8 cellular contexts compared by ENCODE assay signal in genomic region chr2:91478941-91479718, GRCh38.
DNase-seq lines count a peak whose midpoint lies in the region; ATAC-seq and TF ChIP-seq lines count a peak whose summit lies in the region.
"Not testable (repeated sequence)": the region's sequence is repeated elsewhere in the genome, so short reads cannot be mapped to it uniquely, and the experiment has no call there.

No MANE protein-coding gene starts in this region.

- ATAC-seq in GM23338; left ventricle myocardium superior; naive B cell (ENCODE audit: low read depth in 2 of 2): not testable (repeated sequence)

- not testable (repeated sequence) for H2AFZ ChIP-seq in GM23338

- H3K36me3 Mint-ChIP-seq in GM23338 (ENCODE audit: low read depth); activated naive CD4-positive, alpha-beta T cell treated with anti-CD3 and anti-CD28 coated beads, Interleukin-2, amount 50 U/mL, for 24 hours; naive B cell: not testable (repeated sequence)

- H3K9me3 Mint-ChIP-seq in GM23338: peaks cover 22% of the 10 kb centered on the region
- H3K9me3 Mint-ChIP-seq in activated naive CD4-positive, alpha-beta T cell treated with anti-CD3 and anti-CD28 coated beads, Interleukin-2, amount 50 U/mL, for 24 hours; naive B cell: not testable (repeated sequence)

- H3K27me3 ChIP-seq in A673 (replicated peaks; ENCODE audit: insufficient read depth, low read depth, low read length, poor library complexity) (peaks cover 35% of the 10 kb centered on the region), GM23338 (ENCODE audit: insufficient read depth) (peaks cover 48% of the 10 kb centered on the region), ectodermal cell (ENCODE audit: control insufficient read depth, insufficient read depth, low read length, poor library complexity, severe bottlenecking) (peaks cover 38% of the 10 kb centered on the region), spleen (replicated peaks in 1 of 7) (peaks cover 6 to 59% (median 36%) of the 10 kb centered on the region in 7 donors)

- not testable (repeated sequence) for H3K36me3 ChIP-seq in A673 (ENCODE audit: insufficient read depth, low read length, poor library complexity, severe bottlenecking); GM23338 (ENCODE audit: insufficient read depth); ectodermal cell (ENCODE audit: control insufficient read depth, insufficient read depth, low read length); spleen

- DNase-seq in A673 (ENCODE audit: low spot score): peak; percentile 33
- DNase-seq in GM23338 (ENCODE audit: low spot score): peak; percentile 47
- peak; percentile 20 for DNase-seq in T follicular helper cell (ENCODE audit: low read depth)
- DNase-seq in left ventricle myocardium superior: peak; percentile 32
- DNase-seq in naive B cell: not testable (repeated sequence)
- DNase-seq in spleen: peak; percentile 74

- H3K4me3 ChIP-seq in A673 (ENCODE audit: low read depth, low read length, poor library complexity, severe bottlenecking): peak overlapping the region; percentile 38
- peak overlapping the region; percentile 60 for H3K4me3 ChIP-seq in GM23338
- peak overlapping the region; percentile 38 for H3K4me3 ChIP-seq in ectodermal cell (ENCODE audit: insufficient read depth, low read depth, low read length)
- peak overlapping the region in 5 of 8 donors; percentile 32 to 58 (median 42) for H3K4me3 ChIP-seq in spleen

- H3K4me1 Mint-ChIP-seq in GM23338: not testable (repeated sequence)
- peaks cover 12% of the 10 kb centered on the region for H3K4me1 Mint-ChIP-seq in activated naive CD4-positive, alpha-beta T cell treated with anti-CD3 and anti-CD28 coated beads, Interleukin-2, amount 50 U/mL, for 24 hours
- peaks cover 0 to 11% (median 9%) of the 10 kb centered on the region in 3 donors for H3K4me1 Mint-ChIP-seq in naive B cell

- not testable (repeated sequence) for H3K4me3 Mint-ChIP-seq in GM23338
- H3K4me3 Mint-ChIP-seq in activated naive CD4-positive, alpha-beta T cell treated with anti-CD3 and anti-CD28 coated beads, Interleukin-2, amount 50 U/mL, for 24 hours: peak overlapping the region; percentile 80
- H3K4me3 Mint-ChIP-seq in naive B cell: peak overlapping the region; percentile 74 to 92 (median 83)

- H3K4me1 ChIP-seq in A673 (ENCODE audit: insufficient read depth, low read length, poor library complexity, severe bottlenecking) (peaks cover 17% of the 10 kb centered on the region), spleen (peaks cover 7 to 23% (median 18%) of the 10 kb centered on the region in 6 donors)
- H3K4me1 ChIP-seq in GM23338 (ENCODE audit: insufficient read depth); ectodermal cell (ENCODE audit: control insufficient read depth, insufficient read depth, low read length): not testable (repeated sequence)

- H4K20me1 ChIP-seq in GM23338 (replicated peaks; ENCODE audit: insufficient read depth): not testable (repeated sequence)

- H3K9me2 ChIP-seq in GM23338 (ENCODE audit: insufficient read depth): not testable (repeated sequence)

- WGBS in ectodermal cell, 2 experiments: 8% methylated on average over 51 to 54 of the region's 61 CpGs
- 3 to 8% (median 4%) methylated on average over 53 to 61 of the region's 61 CpGs for WGBS in spleen, 5 donors

- H3K27me3 Mint-ChIP-seq in GM23338 (ENCODE audit: insufficient read depth, low read depth, poor library complexity): peaks cover 14% of the 10 kb centered on the region
- peaks cover 15% of the 10 kb centered on the region for H3K27me3 Mint-ChIP-seq in activated naive CD4-positive, alpha-beta T cell treated with anti-CD3 and anti-CD28 coated beads, Interleukin-2, amount 50 U/mL, for 24 hours
- peaks cover 14 to 31% (median 15%) of the 10 kb centered on the region in 3 donors for H3K27me3 Mint-ChIP-seq in naive B cell

- not testable (repeated sequence) for TF ChIP-seq POLR2A in spleen (IDR thresholded peaks at IDR 0.05)

- TF ChIP-seq CTCF in A673 (conservative IDR thresholded peaks at IDR 0.05; ENCODE audit: low read depth, low read length); GM23338 (conservative IDR thresholded peaks at IDR 0.05; ENCODE audit: low read depth in 2 of 2); spleen (IDR thresholded peaks at IDR 0.05 in 8 of 11, conservative IDR thresholded peaks at IDR 0.05 in 3 of 11): not testable (repeated sequence)

- not testable (repeated sequence) for H3F3A ChIP-seq in GM23338 (replicated peaks; ENCODE audit: low read depth)

- not testable (repeated sequence) for H3K79me2 ChIP-seq in GM23338 (replicated peaks; ENCODE audit: insufficient read depth)

- not testable (repeated sequence) for H3K27ac Mint-ChIP-seq in GM23338
- peak overlapping the region; percentile 70 for H3K27ac Mint-ChIP-seq in activated naive CD4-positive, alpha-beta T cell treated with anti-CD3 and anti-CD28 coated beads, Interleukin-2, amount 50 U/mL, for 24 hours
- H3K27ac Mint-ChIP-seq in naive B cell: peak overlapping the region in 2 of 6 donors; percentile 81 to 96

- not testable (repeated sequence) for H3K27ac ChIP-seq in A673 (ENCODE audit: low read depth, low read length, poor library complexity, severe bottlenecking); GM23338 (ENCODE audit: low read depth); ectodermal cell (ENCODE audit: insufficient read depth, low read depth, low read length, poor library complexity, severe bottlenecking); spleen

- peak overlapping the region; percentile 80 for H3K4me2 ChIP-seq in GM23338

- intact Hi-C loops in A673 (cut with micrococcal nuclease; ENCODE audit: unreplicated experiment); left ventricle myocardium superior (cut with micrococcal nuclease); spleen (cut with DNase I; ENCODE audit: low total_unique reads): not testable (repeated sequence)

- not testable (repeated sequence) for BruUV-seq in A673 (replicated peaks; lab: Mats Ljungman, UMichigan)

- POLR2A ChIA-PET in A673 (lab: Charles Lee; ENCODE audit: low non-redundant PET): not testable (repeated sequence)

- H3K9me3 ChIP-seq in A673 (ENCODE audit: low read depth, low read length, poor library complexity, severe bottlenecking); ectodermal cell (ENCODE audit: control insufficient read depth, low read length); spleen: not testable (repeated sequence)

- CTCF ChIA-PET in A673 (lab: Charles Lee): interaction anchor here (0.6 kb wide), 1 partner anchor 1156 kb away, joined by 5 read pairs; no protein-coding TSS in a partner anchor

TF ChIP-seq in GM23338, 12 proteins besides CTCF, POLR2A, EP300 and RAD21:
- TF ChIP-seq EZH2 (IDR thresholded peaks at IDR 0.05; ENCODE audit: low read depth, unreplicated experiment) (peak; percentile 97), EZH2phosphoT487 (IDR thresholded peaks at IDR 0.05; ENCODE audit: unreplicated experiment) (peak; percentile 89)
